ENCODE assay signal across 21 cellular contexts in the genomic region with DNA sequence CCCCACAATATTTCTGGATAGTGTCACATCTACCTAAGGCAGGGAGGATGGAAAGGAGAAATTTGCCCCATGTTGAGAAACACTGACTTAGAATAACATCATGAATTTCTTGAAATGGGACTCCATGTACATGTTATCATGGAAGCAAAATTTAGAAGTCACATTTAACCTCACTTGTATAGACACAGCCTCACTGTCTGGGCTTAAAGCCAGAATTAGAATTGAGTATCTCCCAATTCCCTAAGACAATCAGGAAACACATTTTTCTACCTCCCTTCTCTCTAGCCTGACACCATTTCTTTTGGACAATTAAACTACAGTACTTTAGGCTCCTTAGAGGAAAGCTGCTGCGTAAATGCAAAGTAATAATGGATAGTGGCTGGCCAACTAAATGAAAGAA.
"Had no signal": no experiment of that assay in that cellular context is flagged by ENCODE, and none has a peak within 500 bp of the region (broad histone marks: within the 10 kb centered on the region; RNA-seq: fewer than 3 reads in every experiment).

No MANE protein-coding gene starts in this region.

- H3K27ac Mint-ChIP-seq: activated CD4-positive, alpha-beta T cell treated with anti-CD3 and anti-CD28 coated beads for 36 hours; activated naive CD4-positive, alpha-beta T cell treated with anti-CD3 and anti-CD28 coated beads, Interleukin-2, amount 50 U/mL, for 24 hours; endodermal cell; naive thymus-derived CD8-positive, alpha-beta T cell; T-helper 2 cell treated with Interferon-gamma antibody and Interleukin-4, amounts not matched to agents 5 μg/mL and 100 μg/mL, for 36 hours; WTC11 had no signal

- H3K36me3 Mint-ChIP-seq: activated naive CD4-positive, alpha-beta T cell treated with anti-CD3 and anti-CD28 coated beads, Interleukin-2, amount 50 U/mL, for 24 hours; naive thymus-derived CD8-positive, alpha-beta T cell; WTC11 had no signal

- H3K4me3 ChIP-seq: adrenal gland, colonic mucosa, heart right ventricle, left ventricle myocardium inferior, tibial artery had no signal

- DNase-seq: activated CD4-positive, alpha-beta T cell treated with anti-CD3 and anti-CD28 coated beads for 36 hours; activated CD4-positive, alpha-beta T cell treated with anti-CD3 and anti-CD28 coated beads, Interleukin-2, amount 50 U/mL, for 48 hours; activated gamma-delta T cell; adrenal gland; caudate nucleus; colonic mucosa; endodermal cell; heart right ventricle; kidney glomerular epithelial cell; left ventricle myocardium inferior; mesenchymal stem cell; naive thymus-derived CD8-positive, alpha-beta T cell; retina; stimulated activated CD4-positive, alpha-beta T cell treated with anti-CD3 and anti-CD28 coated beads, Interleukin-12 subunit alpha, Interleukin-12 subunit beta, amount 100 ng/mL, for 4 hours; stimulated activated CD4-positive, alpha-beta T cell treated with anti-CD3 and anti-CD28 coated beads, Interleukin-2, amount 100 ng/mL, for 24 hours; stimulated activated naive CD4-positive, alpha-beta T cell treated with Interleukin-2 at 50 U/mL for 16 hours; substantia nigra; tibial artery had no signal

- ATAC-seq: activated CD4-positive, alpha-beta T cell treated with anti-CD3 and anti-CD28 coated beads for 36 hours; heart right ventricle; naive thymus-derived CD8-positive, alpha-beta T cell; WTC11 had no signal

- H3K4me1 Mint-ChIP-seq: activated CD4-positive, alpha-beta T cell treated with anti-CD3 and anti-CD28 coated beads for 36 hours; activated naive CD4-positive, alpha-beta T cell treated with anti-CD3 and anti-CD28 coated beads, Interleukin-2, amount 50 U/mL, for 24 hours; naive thymus-derived CD8-positive, alpha-beta T cell; WTC11 had no signal

- H3K4me3 Mint-ChIP-seq: activated CD4-positive, alpha-beta T cell treated with anti-CD3 and anti-CD28 coated beads for 36 hours; activated naive CD4-positive, alpha-beta T cell treated with anti-CD3 and anti-CD28 coated beads, Interleukin-2, amount 50 U/mL, for 24 hours; endodermal cell; naive thymus-derived CD8-positive, alpha-beta T cell; T-helper 2 cell treated with Interferon-gamma antibody and Interleukin-4, amounts not matched to agents 5 μg/mL and 100 μg/mL, for 36 hours; WTC11 had no signal

- H3K27me3 Mint-ChIP-seq: activated CD4-positive, alpha-beta T cell treated with anti-CD3 and anti-CD28 coated beads for 36 hours; activated naive CD4-positive, alpha-beta T cell treated with anti-CD3 and anti-CD28 coated beads, Interleukin-2, amount 50 U/mL, for 24 hours; naive thymus-derived CD8-positive, alpha-beta T cell had no signal
